ENCODE assay signal across 19 cellular contexts in genomic region chr4:123408471-123409084, GRCh38. TPM values are rescaled to one million over a fixed set of nuclear protein-coding genes. Genes with fewer than 3 reads are reported as not detected.
DNase-seq lines count a peak whose midpoint lies in the region; ATAC-seq and TF ChIP-seq lines count a peak whose summit lies in the region.
"Had no signal": no experiment of that assay in that cellular context is flagged by ENCODE, and none has a peak within 500 bp of the region (broad histone marks: within the 10 kb centered on the region; RNA-seq: fewer than 3 reads in every experiment).

No MANE protein-coding gene starts in this region.

- no peak for DNase-seq in breast epithelium (ENCODE audit: low spot score in 2 of 2)
- DNase-seq in MCF 10A (ENCODE audit: unreplicated experiment): no peak
- DNase-seq in WTC11 (ENCODE audit: low spot score): no peak
- no peak for DNase-seq in NCI-H748 treated with DMSO at 0.1 percent for 48 hours (lab: John Stamatoyannopoulos, UW)
- no peak for DNase-seq in kidney tubule cell (ENCODE audit: low spot score)
- DNase-seq: activated effector memory CD4-positive, alpha-beta T cell treated with Interleukin-2 at 50 U/mL for 16 hours; activated naive CD8-positive, alpha-beta T cell treated with anti-CD3 and anti-CD28 coated beads, Interleukin-2, amount 10 ng/mL, durations not matched to agents 7 days and 5 days; DMS79; effector CD8-positive, alpha-beta T cell; NCI-H1092 treated with DMSO at 0.1 percent for 48 hours; NCI-H2029 treated with DMSO at 0.1 percent for 48 hours; NCI-H226; stimulated activated CD4-positive, alpha-beta T cell treated with anti-CD3 and anti-CD28 coated beads, Interleukin-12 subunit alpha, Interleukin-12 subunit beta, amount 100 ng/mL, for 4 hours; upper lobe of left lung had no signal

- H3K9me3 Mint-ChIP-seq in MCF 10A (ENCODE audit: unreplicated experiment) (no peaks in the 10 kb centered on the region), WTC11 (no peaks in the 10 kb centered on the region)
- H3K9me3 Mint-ChIP-seq: activated naive CD8-positive, alpha-beta T cell treated with anti-CD3 and anti-CD28 coated beads, Interleukin-2, amount 10 ng/mL, durations not matched to agents 7 days and 5 days had no signal

- no TSS peak for BruUV-seq in MCF 10A (replicated peaks; lab: Mats Ljungman, UMichigan)

- no peak for TF ChIP-seq CTCF in breast epithelium (IDR thresholded peaks at IDR 0.05)
- no peak for TF ChIP-seq CTCF in MCF 10A (IDR thresholded peaks at IDR 0.05; ENCODE audit: unreplicated experiment)
- TF ChIP-seq CTCF in WTC11 (IDR thresholded peaks at IDR 0.05): no peak

- H3K4me3 Mint-ChIP-seq in MCF 10A (ENCODE audit: unreplicated experiment) (no peak overlapping the region), WTC11 (no peak overlapping the region)
- H3K4me3 Mint-ChIP-seq: activated naive CD8-positive, alpha-beta T cell treated with anti-CD3 and anti-CD28 coated beads, Interleukin-2, amount 10 ng/mL, durations not matched to agents 7 days and 5 days; B cell had no signal

- H3K36me3 ChIP-seq in breast epithelium (no peaks in the 10 kb centered on the region), mesodermal cell (ENCODE audit: control insufficient read depth, insufficient read depth, low read length) (peaks cover 24% of the 10 kb centered on the region), stomach smooth muscle (ENCODE audit: control insufficient read depth in 2 of 2, insufficient read depth in 2 of 2, low read length in 2 of 2) (no peaks in the 10 kb centered on the region)

- H3K4me1 Mint-ChIP-seq in MCF 10A (ENCODE audit: insufficient read depth, unreplicated experiment) (peaks cover 6% of the 10 kb centered on the region), WTC11 (peaks cover 56% of the 10 kb centered on the region)

- WGBS in mesodermal cell (ENCODE audit: insufficient coverage in 2 of 2), 2 experiments: 90 to 95% methylated on average over 5 of the region's 5 CpGs

- no peak overlapping the region for H3K27ac Mint-ChIP-seq in MCF 10A (ENCODE audit: low read depth, unreplicated experiment)
- no peak overlapping the region; the same call in 1 of the 2 replicates for H3K27ac Mint-ChIP-seq in WTC11
- H3K27ac Mint-ChIP-seq: activated naive CD8-positive, alpha-beta T cell treated with anti-CD3 and anti-CD28 coated beads, Interleukin-2, amount 10 ng/mL, durations not matched to agents 7 days and 5 days; B cell had no signal

- intact Hi-C loops in breast epithelium (cut with DNase I; ENCODE audit: low total_unique reads): loop anchor here (5.0 kb wide), 1 partner anchor 84 kb away; no protein-coding TSS in a partner anchor
- intact Hi-C loops in MCF 10A (cut with micrococcal nuclease): no loop called here

- CTCF ChIA-PET in MCF 10A (lab: Yijun Ruan, JAX): interaction anchor here (0.7 to 1.6 kb wide), 5 partner anchors 8 to 253 kb away, joined by 3 to 7 read pairs (median 5); no protein-coding TSS in a partner anchor
- CTCF ChIA-PET in WTC11 (lab: Charles Lee): interaction anchor here (1.3 kb wide), 1 partner anchor 10 kb away, joined by 6 read pairs; no protein-coding TSS in a partner anchor

- H3K27me3 ChIP-seq in breast epithelium: no peaks in the 10 kb centered on the region
- no peaks in the 10 kb centered on the region for H3K27me3 ChIP-seq in stomach smooth muscle (ENCODE audit: control insufficient read depth in 1 of 2, insufficient read depth in 2 of 2, low read length in 2 of 2)
- H3K27me3 ChIP-seq: upper lobe of left lung had no signal

- peaks cover 5% of the 10 kb centered on the region for H3K36me3 Mint-ChIP-seq in MCF 10A (ENCODE audit: insufficient read depth, unreplicated experiment)
- H3K36me3 Mint-ChIP-seq in WTC11: peaks cover 9% of the 10 kb centered on the region

- H3K9me3 ChIP-seq in breast epithelium: no peaks in the 10 kb centered on the region
- no peaks in the 10 kb centered on the region for H3K9me3 ChIP-seq in mesodermal cell (ENCODE audit: control insufficient read depth, low read length)
- H3K9me3 ChIP-seq in stomach smooth muscle (ENCODE audit: control insufficient read depth in 2 of 2, low read length in 2 of 2): no peaks in the 10 kb centered on the region
- H3K9me3 ChIP-seq: upper lobe of left lung had no signal

- H3K27ac ChIP-seq in breast epithelium: peak overlapping the region; percentile 59 to 65
- peak overlapping the region; percentile 47 for H3K27ac ChIP-seq in mesodermal cell (ENCODE audit: low read depth, low read length, severe bottlenecking)
- peak overlapping the region; percentile 1 for H3K27ac ChIP-seq in stomach smooth muscle (ENCODE audit: low read length)
- H3K27ac ChIP-seq: VCaP had no signal

- no peak overlapping the region for H3K4me3 ChIP-seq in breast epithelium
- H3K4me3 ChIP-seq in mesodermal cell (ENCODE audit: extremely low read depth, insufficient read depth, low read length, poor library complexity, severe bottlenecking): no peak overlapping the region
- H3K4me3 ChIP-seq in stomach smooth muscle (ENCODE audit: low read length in 2 of 2): no peak overlapping the region
- H3K4me3 ChIP-seq: upper lobe of left lung had no signal

- ATAC-seq in WTC11: peak; percentile 63
- ATAC-seq in HG02623 (IDR thresholded peaks at IDR 0.05; ENCODE audit: unreplicated experiment): no peak

- no peak for TF ChIP-seq POLR2A in breast epithelium (IDR thresholded peaks at IDR 0.05)

- peaks cover 0 to 6% of the 10 kb centered on the region in 2 donors for H3K4me1 ChIP-seq in breast epithelium
- peaks cover 18% of the 10 kb centered on the region for H3K4me1 ChIP-seq in mesodermal cell (ENCODE audit: control insufficient read depth, insufficient read depth, low read length, poor library complexity, severe bottlenecking)
- peaks cover 7% of the 10 kb centered on the region for H3K4me1 ChIP-seq in stomach smooth muscle (ENCODE audit: control insufficient read depth, insufficient read depth, low read length)

- H3K27me3 Mint-ChIP-seq in MCF 10A (ENCODE audit: insufficient read depth, unreplicated experiment): no peaks in the 10 kb centered on the region
- H3K27me3 Mint-ChIP-seq in WTC11 (ENCODE audit: low read depth): no peaks in the 10 kb centered on the region
- H3K27me3 Mint-ChIP-seq: activated naive CD8-positive, alpha-beta T cell treated with anti-CD3 and anti-CD28 coated beads, Interleukin-2, amount 10 ng/mL, durations not matched to agents 7 days and 5 days had no signal

- POLR2A ChIA-PET in MCF 10A (lab: Yijun Ruan, JAX) (interaction anchor here (2.3 kb wide), 1 partner anchor 8 kb away, joined by 5 read pairs; no protein-coding TSS in a partner anchor), WTC11 (lab: Charles Lee) (interaction anchor here (1.2 kb wide), 1 partner anchor 9 kb away, joined by 3 read pairs; no protein-coding TSS in a partner anchor)

- no peak overlapping the region for H3K9ac ChIP-seq in stomach smooth muscle (ENCODE audit: low read length in 2 of 2)

TF ChIP-seq in WTC11, 78 proteins besides CTCF, POLR2A, EP300 and RAD21 (continues in another document):
- no peak for TF ChIP-seq FOXJ3 (CRISPR knock-in tag; IDR thresholded peaks at IDR 0.05; ENCODE audit: borderline replicate concordance)
- TF ChIP-seq ZNF416 (CRISPR knock-in tag; IDR thresholded peaks at IDR 0.05): no peak
- no peak for TF ChIP-seq MAX (CRISPR knock-in tag; IDR thresholded peaks at IDR 0.05)
- TF ChIP-seq MLX (CRISPR knock-in tag; IDR thresholded peaks at IDR 0.05): no peak
- no peak for TF ChIP-seq NR2C2 (CRISPR knock-in tag; IDR thresholded peaks at IDR 0.05)
- no peak for TF ChIP-seq HMGA2 (CRISPR knock-in tag; IDR thresholded peaks at IDR 0.05)
- TF ChIP-seq PRDM15 (CRISPR knock-in tag; IDR thresholded peaks at IDR 0.05): no peak
- TF ChIP-seq GABPB1 (CRISPR knock-in tag; IDR thresholded peaks at IDR 0.05): no peak
- no peak for TF ChIP-seq SMAD3 (CRISPR knock-in tag; IDR thresholded peaks at IDR 0.05; ENCODE audit: borderline replicate concordance)
- TF ChIP-seq ZNF121 (CRISPR knock-in tag; IDR thresholded peaks at IDR 0.05): no peak

RNA-seq across cellular contexts. Expression of gene SPRY1, which starts 12.0 kb away (rescaled TPM):
- total RNA-seq in breast epithelium (100 to 1,000 TPM in 2 of 3 donors, 10 to 100 TPM in 1; 82.1 to 233 (median 103) TPM), MCF 10A (2022) (4.3 and 5.6 TPM in 2 replicates), WTC11 (2021) (83.5 to 107 TPM (median 88.8 TPM) in 3 replicates)
- 112 TPM for polyA plus RNA-seq in mesodermal cell (2013, experiment 1 of 2)
- polyA plus RNA-seq in mesodermal cell (2013, experiment 2 of 2): 90.0 TPM

Comparison
In these comparisons a context has a peak if more than half of its experiments do, and no peak if none do; other contexts are left out.
1. RNA of gene SPRY1, which starts 12.0 kb away (total RNA-seq): 83.5 to 107 TPM in WTC11 and 82.1 to 233 TPM in breast epithelium; 4.3 to 5.6 TPM in MCF 10A; every median in the first group is over 10 times any median in the second.
2. H3K27ac ChIP-seq: peak in every context shown above with its lines; median percentile 62 in breast epithelium; 47 in mesodermal cell; 1 in stomach smooth muscle.